Comparison of ENCODE assay signal across 20 cellular contexts in the genomic region with DNA sequence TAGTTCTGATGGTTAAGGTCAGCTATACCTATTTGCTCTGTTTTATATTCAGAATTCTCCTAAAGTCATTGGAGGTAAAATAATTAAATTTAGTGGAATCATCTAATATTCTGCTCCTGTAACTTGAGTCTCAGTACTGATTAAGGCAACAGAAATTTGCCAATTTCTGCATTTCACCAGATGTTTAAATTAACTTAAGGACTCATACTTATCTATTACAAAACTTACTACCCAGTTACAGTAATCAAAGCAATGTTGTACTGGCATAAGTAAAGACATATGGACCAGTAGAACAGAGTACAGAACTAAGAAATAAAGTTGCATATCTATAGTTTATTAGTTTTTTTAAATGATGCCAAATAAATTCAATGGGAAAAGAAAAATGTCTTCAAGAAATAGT.
DNase-seq lines count a peak whose midpoint lies in the region; ATAC-seq and TF ChIP-seq lines count a peak whose summit lies in the region.
"Had no signal": no experiment of that assay in that cellular context is flagged by ENCODE, and none has a peak within 500 bp of the region (broad histone marks: within the 10 kb centered on the region; RNA-seq: fewer than 3 reads in every experiment).

No MANE protein-coding gene starts in this region.

- H3K9me3 ChIP-seq in IMR-90 (ENCODE audit: control insufficient read depth, insufficient read depth, low read length), result no peaks in the 10 kb centered on the region
- H3K9me3 ChIP-seq: BLaER1 had no signal

- POLR2A ChIA-PET in IMR-90 (lab: Charles Lee; ENCODE audit: unreplicated experiment), result no interaction called here

- in situ Hi-C loops in IMR-90 (cut with MboI; ENCODE audit: low sequenced_read_pairs), result no loop called here

- CTCF ChIA-PET in IMR-90 (lab: Yijun Ruan, JAX), result no interaction called here

- no peaks in the 10 kb centered on the region for H3K4me1 Mint-ChIP-seq in HFFc6 (ENCODE audit: low read depth)
- H3K4me1 Mint-ChIP-seq: B cell; CD4-positive, CD25-positive, alpha-beta regulatory T cell; GM23338; H9 had no signal

- H3K18ac ChIP-seq in IMR-90 (ENCODE audit: low read depth, low read length), result no peak overlapping the region

- H3K79me1 ChIP-seq in IMR-90 (ENCODE audit: low read depth in 1 of 2, low read length in 2 of 2), result no peaks in the 10 kb centered on the region

- peak; percentile 12 for DNase-seq in IMR-90
- peak; percentile 71 for DNase-seq in fibroblast of gingiva (ENCODE audit: low read depth)
- DNase-seq in fibroblast of the conjunctiva (ENCODE audit: low read depth), result peak; percentile 16
- no peak for DNase-seq in NCI-H2081 treated with DMSO at 0.1 percent for 48 hours (lab: John Stamatoyannopoulos, UW)
- DNase-seq in activated CD4-positive, CD25-positive, alpha-beta regulatory T cell treated with anti-CD3 and anti-CD28 coated beads, Interleukin-2, amount 50 U/mL, for 72 hours, result no peak
- no peak for DNase-seq in NCI-H2107 (lab: John Stamatoyannopoulos, UW)
- DNase-seq in HFFc6, result no peak
- DNase-seq: CD4-positive, CD25-positive, alpha-beta regulatory T cell; CD8-positive, alpha-beta T cell; DMS 273 treated with DMSO at 0.1 percent for 48 hours; DMS79; EL; GDM1; H9 had no signal

- H2AK9ac ChIP-seq in IMR-90 (replicated peaks; ENCODE audit: low read depth, low read length, poor library complexity), result no peak overlapping the region

- H3K27me3 Mint-ChIP-seq in HFFc6 (ENCODE audit: insufficient read depth), result no peaks in the 10 kb centered on the region; the same call in 1 of the 2 replicates
- H3K27me3 Mint-ChIP-seq: B cell; CD4-positive, CD25-positive, alpha-beta regulatory T cell had no signal

- BruUV-seq in IMR-90 (replicated peaks; lab: Mats Ljungman, UMichigan), result no TSS peak

- no peak overlapping the region for H3K14ac ChIP-seq in IMR-90 (replicated peaks; ENCODE audit: low read depth, low read length)

- dilution Hi-C loops in IMR-90 (cut with HindIII; ENCODE audit: low sequenced_read_pairs, unreplicated experiment), result no loop called here

- no peaks in the 10 kb centered on the region for H3K36me3 ChIP-seq in IMR-90 (ENCODE audit: control insufficient read depth, insufficient read depth, low read length)
- H3K36me3 ChIP-seq: BLaER1 had no signal

- no peak overlapping the region for H3K9ac ChIP-seq in IMR-90 (ENCODE audit: low read depth, low read length)
- H3K9ac ChIP-seq: BLaER1 had no signal

- no peak overlapping the region for H4K5ac ChIP-seq in IMR-90 (ENCODE audit: low read depth, low read length)

- H4K20me1 ChIP-seq in IMR-90 (ENCODE audit: insufficient read depth, low read length), result no peaks in the 10 kb centered on the region
- H4K20me1 ChIP-seq: BLaER1 had no signal

- no peak for TF ChIP-seq CTCF in IMR-90 (conservative IDR thresholded peaks at IDR 0.05; ENCODE audit: low read depth, low read length)
- TF ChIP-seq CTCF in HFFc6 (IDR thresholded peaks at IDR 0.05), result no peak

- no peak overlapping the region for H4K91ac ChIP-seq in IMR-90 (ENCODE audit: insufficient read depth, low read depth, low read length)

- H2AFZ ChIP-seq in IMR-90 (replicated peaks; ENCODE audit: low read length, poor library complexity), result no peak overlapping the region
- H2AFZ ChIP-seq: GM23338 had no signal

- no peak overlapping the region for H3K27ac Mint-ChIP-seq in HFFc6
- H3K27ac Mint-ChIP-seq: B cell; CD4-positive, CD25-positive, alpha-beta regulatory T cell; CD8-positive, alpha-beta T cell; GM23338; H9 had no signal

- no peak overlapping the region for H4K8ac ChIP-seq in IMR-90 (ENCODE audit: low read depth in 2 of 2, low read length in 2 of 2)

- H2BK5ac ChIP-seq in IMR-90 (ENCODE audit: low read depth, low read length, poor library complexity, severe bottlenecking), result no peak overlapping the region

- H3K4me3 Mint-ChIP-seq in HFFc6, result no peak overlapping the region
- H3K4me3 Mint-ChIP-seq: B cell; CD4-positive, CD25-positive, alpha-beta regulatory T cell; CD8-positive, alpha-beta T cell; GM23338; H9 had no signal

- ATAC-seq in IMR-90 (ENCODE audit: low read depth), result no peak
- ATAC-seq: CD8-positive, alpha-beta T cell; GM12878; GM23338; HCT116 had no signal

- no peak overlapping the region for H3K4ac ChIP-seq in IMR-90 (ENCODE audit: low read depth, low read length)

- H3K36me3 Mint-ChIP-seq in HFFc6 (ENCODE audit: low read depth), result no peaks in the 10 kb centered on the region
- H3K36me3 Mint-ChIP-seq: CD4-positive, CD25-positive, alpha-beta regulatory T cell; CD8-positive, alpha-beta T cell had no signal

- no peak overlapping the region for H2BK20ac ChIP-seq in IMR-90 (ENCODE audit: low read depth, low read length)

- intact Hi-C loops in IMR-90 (cut with micrococcal nuclease), result no loop called here

- H2AK5ac ChIP-seq in IMR-90 (ENCODE audit: low read depth, low read length), result no peak overlapping the region

- no peak overlapping the region for H2BK120ac ChIP-seq in IMR-90 (ENCODE audit: low read depth, low read length)

- no peak overlapping the region for H3K56ac ChIP-seq in IMR-90 (ENCODE audit: extremely low read depth, insufficient read depth, low read length)

- no peaks in the 10 kb centered on the region for H3K9me3 Mint-ChIP-seq in HFFc6
- H3K9me3 Mint-ChIP-seq: GM23338, H9 had no signal

- no peaks in the 10 kb centered on the region for H3K9me1 ChIP-seq in IMR-90 (ENCODE audit: insufficient read depth, low read length)

- TF ChIP-seq POLR2A in IMR-90 (IDR thresholded peaks at IDR 0.05; ENCODE audit: low read depth, low read length), result no peak

- no peak overlapping the region for H3K4me3 ChIP-seq in IMR-90 (ENCODE audit: insufficient read depth, low read depth, low read length)
- H3K4me3 ChIP-seq: BLaER1, GM12878, GM23338 had no signal

- no peak overlapping the region for H3K4me2 ChIP-seq in IMR-90 (ENCODE audit: low read depth, low read length)
- H3K4me2 ChIP-seq: BLaER1, GM23338 had no signal

- no peak for TF ChIP-seq RAD21 in IMR-90 (IDR thresholded peaks at IDR 0.05; ENCODE audit: low read length)

- H3K23ac ChIP-seq in IMR-90 (ENCODE audit: low read depth, low read length), result no peak overlapping the region

- no peak overlapping the region for H2BK15ac ChIP-seq in IMR-90 (ENCODE audit: low read depth, low read length)

- H3K27ac ChIP-seq in IMR-90 (ENCODE audit: insufficient read depth, low read length), result no peak overlapping the region
- H3K27ac ChIP-seq: BLaER1, C4-2B had no signal

- H3K4me1 ChIP-seq in IMR-90 (ENCODE audit: control insufficient read depth, insufficient read depth, low read length), result no peaks in the 10 kb centered on the region
- H3K4me1 ChIP-seq: BLaER1 had no signal

- H3K27me3 ChIP-seq in IMR-90 (ENCODE audit: control insufficient read depth, insufficient read depth, low read length), result no peaks in the 10 kb centered on the region
- H3K27me3 ChIP-seq: BLaER1 had no signal

TF ChIP-seq in IMR-90, 13 proteins besides CTCF, POLR2A, EP300 and RAD21:
- TF ChIP-seq RCOR1 (IDR thresholded peaks at IDR 0.05; ENCODE audit: insufficient replicate concordance, low read length) (no peak), SMC3 (IDR thresholded peaks at IDR 0.05; ENCODE audit: low read depth, low read length) (no peak), MAZ (IDR thresholded peaks at IDR 0.05; ENCODE audit: borderline replicate concordance, low read depth, low read length) (no peak), CHD1 (IDR thresholded peaks at IDR 0.05; ENCODE audit: low read depth, low read length) (no peak), RFX5 (IDR thresholded peaks at IDR 0.05; ENCODE audit: low read depth, low read length) (no peak), NFE2L2 (IDR thresholded peaks at IDR 0.05; ENCODE audit: low read depth, low read length) (no peak)
- TF ChIP-seq, protein P1, sequence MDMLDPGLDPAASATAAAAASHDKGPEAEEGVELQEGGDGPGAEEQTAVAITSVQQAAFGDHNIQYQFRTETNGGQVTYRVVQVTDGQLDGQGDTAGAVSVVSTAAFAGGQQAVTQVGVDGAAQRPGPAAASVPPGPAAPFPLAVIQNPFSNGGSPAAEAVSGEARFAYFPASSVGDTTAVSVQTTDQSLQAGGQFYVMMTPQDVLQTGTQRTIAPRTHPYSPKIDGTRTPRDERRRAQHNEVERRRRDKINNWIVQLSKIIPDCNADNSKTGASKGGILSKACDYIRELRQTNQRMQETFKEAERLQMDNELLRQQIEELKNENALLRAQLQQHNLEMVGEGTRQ (IDR thresholded peaks at IDR 0.05; ENCODE audit: low read depth, low read length), result no peak

Comparison
In these comparisons a context has a peak if more than half of its experiments do, and no peak if none do; other contexts are left out.
1. DNase-seq: peak in IMR-90 (single experiment), fibroblast of gingiva (single experiment) and fibroblast of the conjunctiva (single experiment); none in NCI-H2081 treated with DMSO at 0.1 percent for 48 hours (single experiment), activated CD4-positive, CD25-positive, alpha-beta regulatory T cell treated with anti-CD3 and anti-CD28 coated beads, Interleukin-2, amount 50 U/mL, for 72 hours (single experiment), NCI-H2107 (single experiment) and HFFc6 (single experiment).